Comparison of ENCODE assay signal across 1 cellular context in the genomic region with DNA sequence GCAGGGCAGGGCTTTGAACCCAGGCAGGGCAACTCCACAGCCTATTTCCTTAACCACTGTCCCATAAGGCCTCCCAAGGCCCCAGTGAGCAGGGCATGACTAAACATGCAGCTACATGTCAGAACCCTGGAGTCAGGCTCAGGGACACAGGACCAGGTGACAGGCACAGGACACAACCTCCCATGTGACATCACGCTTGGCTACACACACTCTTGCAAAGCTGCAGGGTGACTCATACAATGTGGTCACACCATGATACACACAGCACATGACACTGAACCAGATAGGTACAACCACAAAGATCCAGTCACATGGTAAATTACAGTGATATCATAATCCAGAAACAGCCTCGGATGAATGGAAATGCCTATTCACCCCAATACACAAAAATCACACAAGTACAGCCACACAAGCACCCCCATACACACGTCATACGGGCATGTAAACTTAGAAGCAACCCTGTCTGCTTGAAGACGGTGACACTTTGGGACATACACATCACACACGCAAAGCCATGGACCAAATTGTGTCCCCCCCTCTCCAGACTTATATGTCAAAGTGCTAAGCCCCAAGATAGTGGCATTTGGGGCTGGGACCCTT.
TF ChIP-seq lines count a peak whose summit lies in the region.

No MANE protein-coding gene starts in this region.

TF ChIP-seq in HEK293, 187 proteins besides CTCF, POLR2A, EP300 and RAD21 (continued from another document and continues in another):
- no peak for TF ChIP-seq ZNF549 (tag by site-specific recombination; IDR thresholded peaks at IDR 0.05)
- no peak for TF ChIP-seq ZNF768 (tag by site-specific recombination; IDR thresholded peaks at IDR 0.05)
- no peak for TF ChIP-seq ZNF23 (tag by site-specific recombination; IDR thresholded peaks at IDR 0.05; ENCODE audit: borderline replicate concordance)
- TF ChIP-seq ZNF530 (tag by site-specific recombination; IDR thresholded peaks at IDR 0.05; ENCODE audit: low read depth): no peak
- TF ChIP-seq, protein P1, sequence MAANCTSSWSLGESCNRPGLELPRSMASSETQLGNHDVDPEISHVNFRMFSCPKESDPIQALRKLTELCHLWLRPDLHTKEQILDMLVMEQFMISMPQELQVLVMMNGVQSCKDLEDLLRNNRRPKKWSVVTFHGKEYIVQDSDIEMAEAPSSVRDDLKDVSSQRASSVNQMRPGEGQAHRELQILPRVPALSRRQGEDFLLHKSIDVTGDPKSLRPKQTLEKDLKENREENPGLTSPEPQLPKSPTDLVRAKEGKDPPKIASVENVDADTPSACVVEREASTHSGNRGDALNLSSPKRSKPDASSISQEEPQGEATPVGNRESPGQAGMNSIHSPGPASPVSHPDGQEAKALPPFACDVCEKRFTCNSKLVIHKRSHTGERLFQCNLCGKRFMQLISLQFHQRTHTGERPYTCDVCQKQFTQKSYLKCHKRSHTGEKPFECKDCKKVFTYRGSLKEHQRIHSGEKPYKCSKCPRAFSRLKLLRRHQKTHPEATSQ (tag by site-specific recombination; IDR thresholded peaks at IDR 0.05): no peak; the same call in 1 of the 2 replicates
- TF ChIP-seq SCRT2 (tag by site-specific recombination; IDR thresholded peaks at IDR 0.05): peak; percentile 75; the same call in 1 of the 2 replicates
- no peak for TF ChIP-seq ZNF169 (tag by site-specific recombination; IDR thresholded peaks at IDR 0.05)
- TF ChIP-seq, protein P2, sequence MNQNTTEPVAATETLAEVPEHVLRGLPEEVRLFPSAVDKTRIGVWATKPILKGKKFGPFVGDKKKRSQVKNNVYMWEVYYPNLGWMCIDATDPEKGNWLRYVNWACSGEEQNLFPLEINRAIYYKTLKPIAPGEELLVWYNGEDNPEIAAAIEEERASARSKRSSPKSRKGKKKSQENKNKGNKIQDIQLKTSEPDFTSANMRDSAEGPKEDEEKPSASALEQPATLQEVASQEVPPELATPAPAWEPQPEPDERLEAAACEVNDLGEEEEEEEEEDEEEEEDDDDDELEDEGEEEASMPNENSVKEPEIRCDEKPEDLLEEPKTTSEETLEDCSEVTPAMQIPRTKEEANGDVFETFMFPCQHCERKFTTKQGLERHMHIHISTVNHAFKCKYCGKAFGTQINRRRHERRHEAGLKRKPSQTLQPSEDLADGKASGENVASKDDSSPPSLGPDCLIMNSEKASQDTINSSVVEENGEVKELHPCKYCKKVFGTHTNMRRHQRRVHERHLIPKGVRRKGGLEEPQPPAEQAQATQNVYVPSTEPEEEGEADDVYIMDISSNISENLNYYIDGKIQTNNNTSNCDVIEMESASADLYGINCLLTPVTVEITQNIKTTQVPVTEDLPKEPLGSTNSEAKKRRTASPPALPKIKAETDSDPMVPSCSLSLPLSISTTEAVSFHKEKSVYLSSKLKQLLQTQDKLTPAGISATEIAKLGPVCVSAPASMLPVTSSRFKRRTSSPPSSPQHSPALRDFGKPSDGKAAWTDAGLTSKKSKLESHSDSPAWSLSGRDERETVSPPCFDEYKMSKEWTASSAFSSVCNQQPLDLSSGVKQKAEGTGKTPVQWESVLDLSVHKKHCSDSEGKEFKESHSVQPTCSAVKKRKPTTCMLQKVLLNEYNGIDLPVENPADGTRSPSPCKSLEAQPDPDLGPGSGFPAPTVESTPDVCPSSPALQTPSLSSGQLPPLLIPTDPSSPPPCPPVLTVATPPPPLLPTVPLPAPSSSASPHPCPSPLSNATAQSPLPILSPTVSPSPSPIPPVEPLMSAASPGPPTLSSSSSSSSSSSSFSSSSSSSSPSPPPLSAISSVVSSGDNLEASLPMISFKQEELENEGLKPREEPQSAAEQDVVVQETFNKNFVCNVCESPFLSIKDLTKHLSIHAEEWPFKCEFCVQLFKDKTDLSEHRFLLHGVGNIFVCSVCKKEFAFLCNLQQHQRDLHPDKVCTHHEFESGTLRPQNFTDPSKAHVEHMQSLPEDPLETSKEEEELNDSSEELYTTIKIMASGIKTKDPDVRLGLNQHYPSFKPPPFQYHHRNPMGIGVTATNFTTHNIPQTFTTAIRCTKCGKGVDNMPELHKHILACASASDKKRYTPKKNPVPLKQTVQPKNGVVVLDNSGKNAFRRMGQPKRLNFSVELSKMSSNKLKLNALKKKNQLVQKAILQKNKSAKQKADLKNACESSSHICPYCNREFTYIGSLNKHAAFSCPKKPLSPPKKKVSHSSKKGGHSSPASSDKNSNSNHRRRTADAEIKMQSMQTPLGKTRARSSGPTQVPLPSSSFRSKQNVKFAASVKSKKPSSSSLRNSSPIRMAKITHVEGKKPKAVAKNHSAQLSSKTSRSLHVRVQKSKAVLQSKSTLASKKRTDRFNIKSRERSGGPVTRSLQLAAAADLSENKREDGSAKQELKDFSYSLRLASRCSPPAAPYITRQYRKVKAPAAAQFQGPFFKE (tag by site-specific recombination; IDR thresholded peaks at IDR 0.05; ENCODE audit: borderline replicate concordance): no peak
- TF ChIP-seq ZFP69B (tag by site-specific recombination; IDR thresholded peaks at IDR 0.05): peak; percentile 77
- no peak for TF ChIP-seq KLF10 (tag by site-specific recombination; IDR thresholded peaks at IDR 0.05)
- peak; percentile 21; the same call in 1 of the 2 replicates for TF ChIP-seq IKZF3 (tag by site-specific recombination; IDR thresholded peaks at IDR 0.05)
- peak; percentile 70 for TF ChIP-seq SP3 (tag by site-specific recombination; IDR thresholded peaks at IDR 0.05)
- peak; percentile 87 for TF ChIP-seq ZNF692 (tag by site-specific recombination; IDR thresholded peaks at IDR 0.05)
- TF ChIP-seq, protein P3, sequence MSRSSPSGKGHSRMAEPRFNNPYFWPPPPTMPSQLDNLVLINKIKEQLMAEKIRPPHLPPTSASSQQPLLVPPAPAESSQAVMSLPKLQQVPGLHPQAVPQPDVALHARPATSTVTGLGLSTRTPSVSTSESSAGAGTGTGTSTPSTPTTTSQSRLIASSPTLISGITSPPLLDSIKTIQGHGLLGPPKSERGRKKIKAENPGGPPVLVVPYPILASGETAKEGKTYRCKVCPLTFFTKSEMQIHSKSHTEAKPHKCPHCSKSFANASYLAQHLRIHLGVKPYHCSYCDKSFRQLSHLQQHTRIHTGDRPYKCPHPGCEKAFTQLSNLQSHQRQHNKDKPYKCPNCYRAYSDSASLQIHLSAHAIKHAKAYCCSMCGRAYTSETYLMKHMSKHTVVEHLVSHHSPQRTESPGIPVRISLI (tag by site-specific recombination; IDR thresholded peaks at IDR 0.05): no peak
- TF ChIP-seq FEZF1 (tag by site-specific recombination; IDR thresholded peaks at IDR 0.05): no peak
- TF ChIP-seq ZFP41 (tag by site-specific recombination; IDR thresholded peaks at IDR 0.05; ENCODE audit: borderline replicate concordance): no peak
- TF ChIP-seq TSHZ1 (tag by site-specific recombination; IDR thresholded peaks at IDR 0.05; ENCODE audit: borderline replicate concordance): peak; percentile 78; the same call in 1 of the 2 replicates
- TF ChIP-seq KLF16 (tag by site-specific recombination; IDR thresholded peaks at IDR 0.05): no peak
- TF ChIP-seq, protein P4, sequence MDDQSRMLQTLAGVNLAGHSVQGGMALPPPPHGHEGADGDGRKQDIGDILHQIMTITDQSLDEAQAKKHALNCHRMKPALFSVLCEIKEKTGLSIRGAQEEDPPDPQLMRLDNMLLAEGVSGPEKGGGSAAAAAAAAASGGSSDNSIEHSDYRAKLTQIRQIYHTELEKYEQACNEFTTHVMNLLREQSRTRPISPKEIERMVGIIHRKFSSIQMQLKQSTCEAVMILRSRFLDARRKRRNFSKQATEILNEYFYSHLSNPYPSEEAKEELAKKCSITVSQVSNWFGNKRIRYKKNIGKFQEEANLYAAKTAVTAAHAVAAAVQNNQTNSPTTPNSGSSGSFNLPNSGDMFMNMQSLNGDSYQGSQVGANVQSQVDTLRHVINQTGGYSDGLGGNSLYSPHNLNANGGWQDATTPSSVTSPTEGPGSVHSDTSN (CRISPR knock-in tag; IDR thresholded peaks at IDR 0.05): no peak
- TF ChIP-seq ZNF10 (tag by site-specific recombination; IDR thresholded peaks at IDR 0.05): no peak; the same call in 1 of the 2 replicates
- no peak for TF ChIP-seq ZNF792 (tag by site-specific recombination; IDR thresholded peaks at IDR 0.05)
- TF ChIP-seq MEIS1 (CRISPR knock-in tag; IDR thresholded peaks at IDR 0.05; ENCODE audit: borderline replicate concordance): no peak
- no peak for TF ChIP-seq ZNF16 (tag by site-specific recombination; IDR thresholded peaks at IDR 0.05; ENCODE audit: low read depth)
- no peak for TF ChIP-seq ZSCAN18 (tag by site-specific recombination; IDR thresholded peaks at IDR 0.05)
- TF ChIP-seq ZNF37A (tag by site-specific recombination; IDR thresholded peaks at IDR 0.05): no peak
- no peak for TF ChIP-seq SP2 (tag by site-specific recombination; IDR thresholded peaks at IDR 0.05)
- no peak for TF ChIP-seq ZNF433 (tag by site-specific recombination; IDR thresholded peaks at IDR 0.05; ENCODE audit: low read depth)
- no peak for TF ChIP-seq ZNF280C (tag by site-specific recombination; IDR thresholded peaks at IDR 0.05)
- TF ChIP-seq, protein P5, sequence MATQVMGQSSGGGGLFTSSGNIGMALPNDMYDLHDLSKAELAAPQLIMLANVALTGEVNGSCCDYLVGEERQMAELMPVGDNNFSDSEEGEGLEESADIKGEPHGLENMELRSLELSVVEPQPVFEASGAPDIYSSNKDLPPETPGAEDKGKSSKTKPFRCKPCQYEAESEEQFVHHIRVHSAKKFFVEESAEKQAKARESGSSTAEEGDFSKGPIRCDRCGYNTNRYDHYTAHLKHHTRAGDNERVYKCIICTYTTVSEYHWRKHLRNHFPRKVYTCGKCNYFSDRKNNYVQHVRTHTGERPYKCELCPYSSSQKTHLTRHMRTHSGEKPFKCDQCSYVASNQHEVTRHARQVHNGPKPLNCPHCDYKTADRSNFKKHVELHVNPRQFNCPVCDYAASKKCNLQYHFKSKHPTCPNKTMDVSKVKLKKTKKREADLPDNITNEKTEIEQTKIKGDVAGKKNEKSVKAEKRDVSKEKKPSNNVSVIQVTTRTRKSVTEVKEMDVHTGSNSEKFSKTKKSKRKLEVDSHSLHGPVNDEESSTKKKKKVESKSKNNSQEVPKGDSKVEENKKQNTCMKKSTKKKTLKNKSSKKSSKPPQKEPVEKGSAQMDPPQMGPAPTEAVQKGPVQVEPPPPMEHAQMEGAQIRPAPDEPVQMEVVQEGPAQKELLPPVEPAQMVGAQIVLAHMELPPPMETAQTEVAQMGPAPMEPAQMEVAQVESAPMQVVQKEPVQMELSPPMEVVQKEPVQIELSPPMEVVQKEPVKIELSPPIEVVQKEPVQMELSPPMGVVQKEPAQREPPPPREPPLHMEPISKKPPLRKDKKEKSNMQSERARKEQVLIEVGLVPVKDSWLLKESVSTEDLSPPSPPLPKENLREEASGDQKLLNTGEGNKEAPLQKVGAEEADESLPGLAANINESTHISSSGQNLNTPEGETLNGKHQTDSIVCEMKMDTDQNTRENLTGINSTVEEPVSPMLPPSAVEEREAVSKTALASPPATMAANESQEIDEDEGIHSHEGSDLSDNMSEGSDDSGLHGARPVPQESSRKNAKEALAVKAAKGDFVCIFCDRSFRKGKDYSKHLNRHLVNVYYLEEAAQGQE (tag by site-specific recombination; IDR thresholded peaks at IDR 0.05): no peak
- no peak for TF ChIP-seq ZNF114 (tag by site-specific recombination; IDR thresholded peaks at IDR 0.05)
